1 cellular context compared by ENCODE assay signal in genomic region chr19:14496029-14496848, GRCh38.
TF ChIP-seq lines count a peak whose summit lies in the region.

TSS of gene GIPC1 (minus strand) at chr19:14496127. CDS start at chr19:14482976, 13,151 bp downstream.

TF ChIP-seq in H1, 55 proteins besides CTCF, POLR2A, EP300 and RAD21 (continued from another document):
- TF ChIP-seq RFX5 (IDR thresholded peaks at IDR 0.05; ENCODE audit: borderline replicate concordance, low read depth, low read length) (no peak), TBP (IDR thresholded peaks at IDR 0.05; ENCODE audit: low read depth, low read length) (peak; percentile 40; the same call in 1 of the 2 replicates), SIX5 (IDR thresholded peaks at IDR 0.05; ENCODE audit: low read depth, low read length) (0 out of 2 replicates have a peak, but pooled peaks have one; percentile 42), CTBP2 (IDR thresholded peaks at IDR 0.05; ENCODE audit: borderline replicate concordance, insufficient read depth, insufficient read length, low read length) (no peak), BACH1 (IDR thresholded peaks at IDR 0.05; ENCODE audit: low read length) (no peak), ASH2L (IDR thresholded peaks at IDR 0.05; ENCODE audit: low read length) (no peak), CBX8 (IDR thresholded peaks at IDR 0.05; ENCODE audit: borderline replicate concordance, low read depth, low read length) (no peak), HDAC6 (IDR thresholded peaks at IDR 0.05; ENCODE audit: low read depth, low read length) (no peak), SIN3A (conservative IDR thresholded peaks at IDR 0.05 in 1 of 2, IDR thresholded peaks at IDR 0.05 in 1 of 2; ENCODE audit: low read depth in 1 of 2, low read length in 2 of 2) (peak in 1 of 2 experiments; percentile 80; a peak in 2 of 4 replicates), PHF8 (conservative IDR thresholded peaks at IDR 0.05; ENCODE audit: low read depth, low read length) (no peak), RBBP5 (IDR thresholded peaks at IDR 0.05; ENCODE audit: borderline replicate concordance, low read depth, low read length) (no peak), SRF (IDR thresholded peaks at IDR 0.05; ENCODE audit: low read depth, low read length) (no peak), JUND (IDR thresholded peaks at IDR 0.05; ENCODE audit: low read length) (peak; percentile 94), KDM5A (IDR thresholded peaks at IDR 0.05; ENCODE audit: low read length) (no peak), BRCA1 (IDR thresholded peaks at IDR 0.05; ENCODE audit: low read depth, low read length) (no peak), CHD1 (IDR thresholded peaks at IDR 0.05; ENCODE audit: low read depth, low read length) (peak; percentile 96), NRF1 (IDR thresholded peaks at IDR 0.05; ENCODE audit: low read depth, low read length) (no peak), SP2 (IDR thresholded peaks at IDR 0.05; ENCODE audit: low read length) (no peak), KDM4A (IDR thresholded peaks at IDR 0.05; ENCODE audit: low read depth, low read length, severe bottlenecking) (peak; percentile 49), RXRA (IDR thresholded peaks at IDR 0.05; ENCODE audit: insufficient read depth, low read depth, low read length) (no peak), GABPA (IDR thresholded peaks at IDR 0.05; ENCODE audit: borderline replicate concordance, insufficient read depth, low read length) (no peak), E2F6 (IDR thresholded peaks at IDR 0.05) (peak; percentile 46; the same call in 1 of the 2 replicates), USF2 (IDR thresholded peaks at IDR 0.05; ENCODE audit: low read length) (peak; percentile 93), RNF2 (IDR thresholded peaks at IDR 0.05; ENCODE audit: borderline replicate concordance, low read depth, low read length, missing control alignments, poor library complexity, severe bottlenecking) (no peak), GTF2F1 (IDR thresholded peaks at IDR 0.05; ENCODE audit: borderline replicate concordance, low read depth, low read length) (0 out of 2 replicates have a peak, but pooled peaks have one; percentile 41), POU5F1 (IDR thresholded peaks at IDR 0.05; ENCODE audit: low read depth, low read length) (no peak), CHD7 (IDR thresholded peaks at IDR 0.05; ENCODE audit: insufficient replicate concordance, low read length) (no peak), TAF1 (IDR thresholded peaks at IDR 0.05; ENCODE audit: low read depth, low read length) (peak; percentile 6; the same call in 1 of the 2 replicates), SP4 (IDR thresholded peaks at IDR 0.05; ENCODE audit: low read length) (no peak; the same call in 1 of the 2 replicates), HDAC2 (IDR thresholded peaks at IDR 0.05; ENCODE audit: borderline replicate concordance in 1 of 2, low read depth in 2 of 2, low read length in 2 of 2) (no peak), JUN (IDR thresholded peaks at IDR 0.05; ENCODE audit: low read depth, low read length) (no peak), CEBPB (IDR thresholded peaks at IDR 0.05; ENCODE audit: low read depth, low read length) (no peak), SUZ12 (IDR thresholded peaks at IDR 0.05; ENCODE audit: low read length) (no peak), NANOG (IDR thresholded peaks at IDR 0.05; ENCODE audit: insufficient read depth, low read depth, low read length, poor library complexity, severe bottlenecking) (no peak), ZNF274 (IDR thresholded peaks at IDR 0.05; ENCODE audit: borderline replicate concordance, extremely low read depth, low read length) (no peak), POLR2AphosphoS5 (IDR thresholded peaks at IDR 0.05; ENCODE audit: low read depth, low read length) (no peak), EZH2 (IDR thresholded peaks at IDR 0.05; ENCODE audit: low read depth, low read length, severe bottlenecking) (no peak), ATF3 (IDR thresholded peaks at IDR 0.05; ENCODE audit: insufficient read depth, low read depth, low read length) (peak; percentile 68), KDM1A (IDR thresholded peaks at IDR 0.05; ENCODE audit: borderline replicate concordance, low read length) (no peak), TAF7 (optimal IDR thresholded peaks at IDR 0.05; ENCODE audit: borderline replicate concordance, low read depth, low read length) (no peak), TCF12 (IDR thresholded peaks at IDR 0.05; ENCODE audit: low read depth, low read length) (no peak), FOSL1 (IDR thresholded peaks at IDR 0.05; ENCODE audit: insufficient read depth, low read depth, low read length) (no peak), CBX5 (IDR thresholded peaks at IDR 0.05; ENCODE audit: low read depth, low read length) (no peak), YY1 (IDR thresholded peaks at IDR 0.05; ENCODE audit: low read depth, low read length) (no peak), SIRT6 (IDR thresholded peaks at IDR 0.05; ENCODE audit: low read length) (no peak), CHD2 (IDR thresholded peaks at IDR 0.05; ENCODE audit: low read length) (peak; percentile 82), SAP30 (IDR thresholded peaks at IDR 0.05; ENCODE audit: insufficient read depth, insufficient replicate concordance, low read length) (no peak), TEAD4 (IDR thresholded peaks at IDR 0.05; ENCODE audit: low read depth, low read length) (peak; percentile 84)
- TF ChIP-seq, protein P1, sequence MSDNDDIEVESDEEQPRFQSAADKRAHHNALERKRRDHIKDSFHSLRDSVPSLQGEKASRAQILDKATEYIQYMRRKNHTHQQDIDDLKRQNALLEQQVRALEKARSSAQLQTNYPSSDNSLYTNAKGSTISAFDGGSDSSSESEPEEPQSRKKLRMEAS (IDR thresholded peaks at IDR 0.05): peak; percentile 93
